ENCODE assay signal across 8 cellular contexts in the genomic region with DNA sequence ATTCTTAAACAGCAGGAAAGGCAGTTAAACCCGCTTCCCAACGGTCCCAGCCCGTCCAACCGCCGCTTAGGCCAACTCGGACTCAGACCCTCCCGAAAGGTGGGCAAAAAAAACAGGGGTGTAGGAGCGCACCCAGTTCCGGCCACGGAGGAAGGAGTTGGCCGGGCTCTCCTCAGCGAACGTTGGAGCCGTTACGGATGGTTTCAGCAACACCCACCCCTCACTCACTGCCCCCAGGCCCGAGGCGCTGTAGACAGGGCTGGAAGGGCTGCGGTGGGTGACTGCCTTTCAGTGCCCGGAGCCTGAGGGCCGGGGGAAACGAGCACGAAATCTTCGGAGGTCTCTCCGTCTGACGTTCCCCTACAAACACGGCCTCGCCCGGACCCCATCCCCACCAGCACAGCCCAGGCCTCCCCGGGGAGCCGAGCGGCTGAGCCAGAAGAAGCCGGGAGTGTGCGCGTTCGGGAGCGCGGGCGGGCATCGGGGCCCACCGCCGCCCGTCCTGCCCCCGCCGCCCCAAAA. TPM values are rescaled to one million over a fixed set of nuclear protein-coding genes. Genes with fewer than 3 reads are reported as not detected.
DNase-seq lines count a peak whose midpoint lies in the region; ATAC-seq and TF ChIP-seq lines count a peak whose summit lies in the region.

No MANE protein-coding gene starts in this region.

- no peaks in the 10 kb centered on the region for H3K9me3 Mint-ChIP-seq in activated CD4-positive, alpha-beta T cell treated with anti-CD3 and anti-CD28 coated beads, Interleukin-2, amount 10 ng/mL, durations not matched to agents 24 days and 14 days

- H3K4me1 ChIP-seq in BE2C (no peaks in the 10 kb centered on the region; the same call in 1 of the 2 replicates), muscle layer of colon (ENCODE audit: insufficient read depth, low read length) (peaks cover 18% of the 10 kb centered on the region), thyroid gland (peaks cover 23 to 25% of the 10 kb centered on the region in 2 donors)

- H3K27ac ChIP-seq in epithelial cell of prostate: peak overlapping the region; percentile 90
- peak overlapping the region; percentile 92 for H3K27ac ChIP-seq in muscle layer of colon (ENCODE audit: low read depth, low read length)
- peak overlapping the region; percentile 50 to 85 (median 84) for H3K27ac ChIP-seq in thyroid gland

- no peak for ATAC-seq in GM18873 (IDR thresholded peaks at IDR 0.05; ENCODE audit: low FRiP score, unreplicated experiment)

- H3K36me3 ChIP-seq in BE2C: no peaks in the 10 kb centered on the region
- no peaks in the 10 kb centered on the region for H3K36me3 ChIP-seq in muscle layer of colon (ENCODE audit: insufficient read depth, low read length)
- H3K36me3 ChIP-seq in thyroid gland: no peaks in the 10 kb centered on the region

- intact Hi-C loops in activated CD4-positive, alpha-beta T cell treated with anti-CD3 and anti-CD28 coated beads, Interleukin-2, amount 10 ng/mL, durations not matched to agents 24 days and 14 days (cut with micrococcal nuclease): loop anchor here (1.0 to 10.0 kb wide), 4 partner anchors 50 to 642 kb away; a partner anchor contains a TSS
- intact Hi-C loops in thyroid gland (cut with DNase I): no loop called here

- H3K27me3 Mint-ChIP-seq in activated CD4-positive, alpha-beta T cell treated with anti-CD3 and anti-CD28 coated beads, Interleukin-2, amount 10 ng/mL, durations not matched to agents 24 days and 14 days: peaks cover 8% of the 10 kb centered on the region

- H3K9ac ChIP-seq in muscle layer of colon (ENCODE audit: low read length): peak overlapping the region; percentile 74

- no peak for TF ChIP-seq CTCF in BE2C (IDR thresholded peaks at IDR 0.05; ENCODE audit: low read depth, low read length)
- no peak for TF ChIP-seq CTCF in thyroid gland (IDR thresholded peaks at IDR 0.05)

- WGBS in thyroid gland, 2 donors: 0 to 1% methylated on average over 21 of the region's 44 CpGs

- H3K36me3 Mint-ChIP-seq in activated CD4-positive, alpha-beta T cell treated with anti-CD3 and anti-CD28 coated beads, Interleukin-2, amount 10 ng/mL, durations not matched to agents 24 days and 14 days (ENCODE audit: low read depth): peaks cover 11% of the 10 kb centered on the region

- H3K27me3 ChIP-seq in BE2C (peaks cover 6% of the 10 kb centered on the region), muscle layer of colon (ENCODE audit: control insufficient read depth in 1 of 2, insufficient read depth in 2 of 2, low read length in 2 of 2) (no peaks in the 10 kb centered on the region), thyroid gland (no peaks in the 10 kb centered on the region)

- H3K4me3 Mint-ChIP-seq in activated CD4-positive, alpha-beta T cell treated with anti-CD3 and anti-CD28 coated beads, Interleukin-2, amount 10 ng/mL, durations not matched to agents 24 days and 14 days: peak overlapping the region; percentile 85

- TF ChIP-seq POLR2A in thyroid gland (IDR thresholded peaks at IDR 0.05): no peak

- H3K9me3 ChIP-seq in BE2C: no peaks in the 10 kb centered on the region
- no peaks in the 10 kb centered on the region for H3K9me3 ChIP-seq in muscle layer of colon (ENCODE audit: low read length)
- H3K9me3 ChIP-seq in thyroid gland: no peaks in the 10 kb centered on the region

- H3K4me1 Mint-ChIP-seq in activated CD4-positive, alpha-beta T cell treated with anti-CD3 and anti-CD28 coated beads, Interleukin-2, amount 10 ng/mL, durations not matched to agents 24 days and 14 days: peaks cover 51% of the 10 kb centered on the region

- DNase-seq in BE2C: peak; percentile 35
- DNase-seq in HK-2 (ENCODE audit: unreplicated experiment): peak; percentile 50
- DNase-seq in activated CD4-positive, alpha-beta T cell treated with anti-CD3 and anti-CD28 coated beads, Interleukin-2, amount 10 ng/mL, durations not matched to agents 24 days and 14 days: peak; percentile 79
- no peak for DNase-seq in epithelial cell of prostate (ENCODE audit: low read depth, low spot score)
- DNase-seq in thyroid gland: peak; percentile 33 to 38
- no peak for DNase-seq in LoVo (ENCODE audit: low spot score)

- peak overlapping the region; percentile 97 for H3K27ac Mint-ChIP-seq in activated CD4-positive, alpha-beta T cell treated with anti-CD3 and anti-CD28 coated beads, Interleukin-2, amount 10 ng/mL, durations not matched to agents 24 days and 14 days

- peak overlapping the region; percentile 78 for H3K4me3 ChIP-seq in BE2C (ENCODE audit: low read depth, low read length)
- H3K4me3 ChIP-seq in muscle layer of colon (ENCODE audit: low read depth in 1 of 2, low read length in 2 of 2): peak overlapping the region; percentile 80 to 86
- H3K4me3 ChIP-seq in thyroid gland (replicated peaks in 1 of 3): peak overlapping the region; percentile 72 to 99 (median 89)

RNA-seq across cellular contexts. Expression of a gene that starts 1.3 kb away (rescaled TPM):
- polyA plus RNA-seq in BE2C (2012; ENCODE audit: insufficient read depth, insufficient read length, low read depth): 22.7 TPM
- total RNA-seq in activated CD4-positive, alpha-beta T cell treated with anti-CD3 and anti-CD28 coated beads, Interleukin-2, amount 10 ng/mL, durations not matched to agents 24 days and 14 days: 83.2 and 92.7 TPM in 2 replicates
- 10 to 100 TPM; 53.1 to 78.5 (median 61.2) TPM for total RNA-seq in thyroid gland

RNA-seq across cellular contexts. Expression of a gene that starts 3.8 kb away (rescaled TPM):
- 0.71 TPM for polyA plus RNA-seq in BE2C (2012; ENCODE audit: insufficient read depth, insufficient read length, low read depth)
- 0.83 and 1.4 TPM in 2 replicates for total RNA-seq in activated CD4-positive, alpha-beta T cell treated with anti-CD3 and anti-CD28 coated beads, Interleukin-2, amount 10 ng/mL, durations not matched to agents 24 days and 14 days
- not detected for total RNA-seq in thyroid gland

Comparison
In these comparisons a context has a peak if more than half of its experiments do, and no peak if none do; other contexts are left out.
1. DNase-seq: peak in BE2C (single experiment), HK-2 (single experiment), activated CD4-positive, alpha-beta T cell treated with anti-CD3 and anti-CD28 coated beads, Interleukin-2, amount 10 ng/mL, durations not matched to agents 24 days and 14 days (single experiment) and thyroid gland (2 of 2); none in epithelial cell of prostate (single experiment) and LoVo (single experiment).
2. Peak in every context shown above with its lines, with median percentiles within 50 percentile points of each other: H3K4me3 ChIP-seq and H3K27ac ChIP-seq.